1 cellular context compared by ENCODE assay signal in genomic region chr4:119726505-119726904, GRCh38.
TF ChIP-seq lines count a peak whose summit lies in the region.

No MANE protein-coding gene starts in this region.

TF ChIP-seq in IMR-90, 13 proteins besides CTCF, POLR2A, EP300 and RAD21:
- TF ChIP-seq CHD1 (IDR thresholded peaks at IDR 0.05; ENCODE audit: low read depth, low read length) (no peak), ELK1 (IDR thresholded peaks at IDR 0.05; ENCODE audit: borderline replicate concordance, low read depth, low read length) (no peak), FOS (IDR thresholded peaks at IDR 0.05; ENCODE audit: low read depth, low read length) (no peak), BHLHE40 (IDR thresholded peaks at IDR 0.05; ENCODE audit: low read depth, low read length) (no peak), SMC3 (IDR thresholded peaks at IDR 0.05; ENCODE audit: low read depth, low read length) (no peak), CEBPB (IDR thresholded peaks at IDR 0.05; ENCODE audit: low read depth, low read length) (no peak), USF2 (IDR thresholded peaks at IDR 0.05; ENCODE audit: low read depth, low read length) (no peak), MAZ (IDR thresholded peaks at IDR 0.05; ENCODE audit: borderline replicate concordance, low read depth, low read length) (no peak), MXI1 (IDR thresholded peaks at IDR 0.05; ENCODE audit: borderline replicate concordance, low read depth, low read length) (no peak), NFE2L2 (IDR thresholded peaks at IDR 0.05; ENCODE audit: low read depth, low read length) (no peak), RFX5 (IDR thresholded peaks at IDR 0.05; ENCODE audit: low read depth, low read length) (no peak), MAFK (IDR thresholded peaks at IDR 0.05; ENCODE audit: low read depth, low read length) (no peak), RCOR1 (IDR thresholded peaks at IDR 0.05; ENCODE audit: insufficient replicate concordance, low read length) (no peak)
